In the genomic region with DNA sequence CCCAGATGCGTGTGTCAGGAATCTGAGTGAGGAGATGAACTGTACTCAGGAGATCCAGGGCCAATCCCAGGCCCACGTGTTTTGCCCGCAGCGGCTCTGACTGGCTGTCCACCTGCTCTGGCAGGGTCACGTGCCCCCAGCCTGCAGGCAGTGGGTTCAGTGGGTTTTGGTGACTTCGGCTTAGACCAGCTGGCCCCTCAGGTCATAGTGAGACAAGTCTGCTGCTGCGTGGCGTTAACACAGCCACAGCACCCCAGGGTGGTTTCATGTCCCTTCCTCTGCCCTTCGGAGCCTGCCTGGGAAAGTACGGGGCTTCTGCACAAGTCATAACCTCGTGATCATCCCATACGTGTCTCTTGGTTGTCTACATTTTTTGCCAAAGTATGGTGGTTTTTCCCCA, we compare ENCODE assay signal across 10 cellular contexts. TPM values are rescaled to one million over a fixed set of nuclear protein-coding genes. Genes with fewer than 3 reads are reported as not detected.
DNase-seq lines count a peak whose midpoint lies in the region; ATAC-seq and TF ChIP-seq lines count a peak whose summit lies in the region.
"Had no signal": no experiment of that assay in that cellular context is flagged by ENCODE, and none has a peak within 500 bp of the region (broad histone marks: within the 10 kb centered on the region; RNA-seq: fewer than 3 reads in every experiment).

No MANE protein-coding gene starts in this region.

- DNase-seq in heart left ventricle, result peak in 3 of 5 donors; percentile 28 to 61 (median 39)
- DNase-seq in Right ventricle myocardium inferior (ENCODE audit: missing footprints), result no peak
- no peak for DNase-seq in hepatocyte (ENCODE audit: low spot score)
- DNase-seq in transverse colon, result peak; percentile 35
- DNase-seq in GOT3 (lab: John Stamatoyannopoulos, UW), result no peak
- no peak for DNase-seq in MM.1S
- DNase-seq: effector CD4-positive, alpha-beta T cell; NCI-H1105 treated with DMSO at 0.1 percent for 48 hours had no signal

- peak overlapping the region; percentile 97 for H3K4me2 ChIP-seq in OCI-LY3 (ENCODE audit: low read length)
- H3K4me2 ChIP-seq in hepatocyte, result peak overlapping the region; percentile 100
- H3K4me2 ChIP-seq in MM.1S (ENCODE audit: low read depth, low read length), result no peak overlapping the region

- no peaks in the 10 kb centered on the region for H3F3A ChIP-seq in MM.1S (ENCODE audit: insufficient read depth, low read length)

- peak overlapping the region; percentile 43 for H3K9ac ChIP-seq in OCI-LY3 (ENCODE audit: low read length)
- no peak overlapping the region for H3K9ac ChIP-seq in MM.1S (ENCODE audit: low read length)

- H3K4me3 ChIP-seq in heart left ventricle (peak overlapping the region in 7 of 12 donors; percentile 66 to 95 (median 74)), OCI-LY3 (ENCODE audit: low read length) (peak overlapping the region; percentile 84; the same call in 1 of the 2 replicates), hepatocyte (no peak overlapping the region), transverse colon (peak overlapping the region in 1 of 4 donors; percentile 86), MM.1S (ENCODE audit: low read length) (no peak overlapping the region)

- in situ Hi-C loops in transverse colon (cut with MboI; ENCODE audit: low pct_ligation_motif_present in 1 of 4, low pct_unique_long_range_greater_than_20kb in 1 of 4, low sequenced_read_pairs in 3 of 4), result no loop called here

- 66 to 77% (median 76%) methylated on average over 8 to 12 of the region's 12 CpGs for WGBS in heart left ventricle, 4 donors
- 93% methylated on average over 12 of the region's 12 CpGs for WGBS in hepatocyte (ENCODE audit: low lambda C conversion rate, missing lambda C conversion rate)
- WGBS in transverse colon (ENCODE audit: low coverage in 1 of 2), 2 donors, result 78 to 80% methylated on average over 4 to 12 of the region's 12 CpGs

- TF ChIP-seq POLR2A in heart left ventricle (IDR thresholded peaks at IDR 0.05), result no peak
- TF ChIP-seq POLR2A in transverse colon (IDR thresholded peaks at IDR 0.05), result no peak

- H3K36me3 ChIP-seq in heart left ventricle, result peaks cover 0 to 3% (median 0%) of the 10 kb centered on the region in 9 donors
- no peaks in the 10 kb centered on the region for H3K36me3 ChIP-seq in OCI-LY3 (replicated peaks; ENCODE audit: low read depth, low read length)
- H3K36me3 ChIP-seq in hepatocyte (replicated peaks; ENCODE audit: insufficient read depth, low read depth), result no peaks in the 10 kb centered on the region
- H3K36me3 ChIP-seq in transverse colon, result no peaks in the 10 kb centered on the region
- no peaks in the 10 kb centered on the region for H3K36me3 ChIP-seq in MM.1S (replicated peaks; ENCODE audit: insufficient read depth, low read length)

- ATAC-seq in heart left ventricle (no peak), Right ventricle myocardium inferior (no peak), HG03457 (IDR thresholded peaks at IDR 0.05; ENCODE audit: unreplicated experiment) (no peak)

- H3K79me2 ChIP-seq in OCI-LY3 (ENCODE audit: low read length) (peaks cover 72% of the 10 kb centered on the region), hepatocyte (peaks cover 69% of the 10 kb centered on the region), MM.1S (ENCODE audit: low read length) (peaks cover 69% of the 10 kb centered on the region)

- no peak for TF ChIP-seq EP300 in transverse colon (IDR thresholded peaks at IDR 0.05; ENCODE audit: low read depth)

- H3K4me1 ChIP-seq in heart left ventricle (peaks cover 16 to 85% (median 70%) of the 10 kb centered on the region in 12 donors), OCI-LY3 (ENCODE audit: low read length) (peaks cover 31% of the 10 kb centered on the region), hepatocyte (ENCODE audit: insufficient read depth) (peaks cover 60% of the 10 kb centered on the region), transverse colon (peaks cover 33 to 67% (median 49%) of the 10 kb centered on the region in 4 donors), MM.1S (ENCODE audit: low read length) (peaks cover 7% of the 10 kb centered on the region; the same call in 1 of the 2 replicates)

- no peak overlapping the region for H2AFZ ChIP-seq in OCI-LY3 (ENCODE audit: low read depth, low read length)
- no peak overlapping the region for H2AFZ ChIP-seq in hepatocyte
- no peak overlapping the region for H2AFZ ChIP-seq in MM.1S (ENCODE audit: low read length)

- H4K20me1 ChIP-seq in OCI-LY3 (ENCODE audit: insufficient read depth, low read length) (peaks cover 69% of the 10 kb centered on the region), hepatocyte (ENCODE audit: insufficient read depth, poor library complexity, severe bottlenecking) (peaks cover 70% of the 10 kb centered on the region), MM.1S (ENCODE audit: insufficient read depth, low read length) (no peaks in the 10 kb centered on the region)

- H3K27ac ChIP-seq in heart left ventricle, result peak overlapping the region in 1 of 12 donors; percentile 59
- H3K27ac ChIP-seq in OCI-LY3 (ENCODE audit: low read length), result peak overlapping the region; percentile 39
- no peak overlapping the region for H3K27ac ChIP-seq in hepatocyte
- peak overlapping the region in 1 of 4 donors; percentile 39 for H3K27ac ChIP-seq in transverse colon
- no peak overlapping the region for H3K27ac ChIP-seq in MM.1S (ENCODE audit: low read length)

- no peaks in the 10 kb centered on the region for H3K9me3 ChIP-seq in heart left ventricle
- no peaks in the 10 kb centered on the region for H3K9me3 ChIP-seq in OCI-LY3 (ENCODE audit: insufficient read depth, low read length)
- H3K9me3 ChIP-seq in hepatocyte (ENCODE audit: low read depth), result no peaks in the 10 kb centered on the region
- no peaks in the 10 kb centered on the region for H3K9me3 ChIP-seq in transverse colon
- no peaks in the 10 kb centered on the region for H3K9me3 ChIP-seq in MM.1S (replicated peaks; ENCODE audit: insufficient read depth, low read length)

- H3K27me3 ChIP-seq in heart left ventricle (no peaks in the 10 kb centered on the region), OCI-LY3 (ENCODE audit: low read depth, low read length) (peaks cover 12% of the 10 kb centered on the region), hepatocyte (no peaks in the 10 kb centered on the region), transverse colon (no peaks in the 10 kb centered on the region), MM.1S (replicated peaks; ENCODE audit: insufficient read depth, low read length) (peaks cover 9% of the 10 kb centered on the region; the same call in 1 of the 2 replicates)

- intact Hi-C loops in heart left ventricle (cut with DNase I) (loop anchor here in 1 of 10 donors (10.0 kb wide), 1 partner anchor 102 kb away; no protein-coding TSS in a partner anchor), Right ventricle myocardium inferior (cut with DNase I) (no loop called here), transverse colon (cut with DNase I; ENCODE audit: low total_unique reads) (no loop called here)

- TF ChIP-seq CTCF in heart left ventricle (IDR thresholded peaks at IDR 0.05), result no peak
- TF ChIP-seq CTCF in OCI-LY3 (IDR thresholded peaks at IDR 0.05; ENCODE audit: low read depth, low read length), result no peak
- no peak for TF ChIP-seq CTCF in hepatocyte (IDR thresholded peaks at IDR 0.05; ENCODE audit: poor library complexity)
- TF ChIP-seq CTCF in transverse colon (IDR thresholded peaks at IDR 0.05), result no peak
- no peak for TF ChIP-seq CTCF in MM.1S (IDR thresholded peaks at IDR 0.05; ENCODE audit: low read length)

- H3K9me2 ChIP-seq in hepatocyte (replicated peaks; ENCODE audit: insufficient read depth) (no peaks in the 10 kb centered on the region), MM.1S (replicated peaks; ENCODE audit: insufficient read depth, low read length) (no peaks in the 10 kb centered on the region)

RNA-seq across cellular contexts. Expression of a gene that starts 2.6 kb away (rescaled TPM):
- total RNA-seq in heart left ventricle (10 to 100 TPM; 23.0 to 88.2 (median 45.4) TPM), Right ventricle myocardium inferior (51.9 TPM), hepatocyte (5.8 and 18.5 TPM in 2 replicates), transverse colon (100 to 1,000 TPM in 1 of 4 donors, 10 to 100 TPM in 3; 23.3 to 306 (median 49.7) TPM)
- polyA plus RNA-seq in heart left ventricle (10 to 100 TPM; 35.4 to 40.0 TPM), hepatocyte (61.1 and 69.1 TPM in 2 replicates)

Comparison
In these comparisons a context has a peak if more than half of its experiments do, and no peak if none do; other contexts are left out.
1. DNase-seq: peak in heart left ventricle (3 of 5) and transverse colon (single experiment); none in Right ventricle myocardium inferior (single experiment), hepatocyte (single experiment), GOT3 (single experiment) and MM.1S (single experiment).
2. H3K4me3 ChIP-seq: peak in heart left ventricle (7 of 12) and OCI-LY3 (single experiment); none in hepatocyte (single experiment) and MM.1S (single experiment).